16 cellular contexts compared by ENCODE assay signal in genomic region chr7:107937514-107937913, GRCh38. TPM values are rescaled to one million over a fixed set of nuclear protein-coding genes. Genes with fewer than 3 reads are reported as not detected.
DNase-seq lines count a peak whose midpoint lies in the region; TF ChIP-seq lines count a peak whose summit lies in the region.
"Had no signal": no experiment of that assay in that cellular context is flagged by ENCODE, and none has a peak within 500 bp of the region (broad histone marks: within the 10 kb centered on the region; RNA-seq: fewer than 3 reads in every experiment).

No MANE protein-coding gene starts in this region.

- no peaks in the 10 kb centered on the region for H3K27me3 Mint-ChIP-seq in endothelial cell (ENCODE audit: unreplicated experiment)
- no peaks in the 10 kb centered on the region for H3K27me3 Mint-ChIP-seq in nephron (ENCODE audit: low read depth)
- H3K27me3 Mint-ChIP-seq in activated CD4-positive, alpha-beta T cell treated with anti-CD3 and anti-CD28 coated beads, Interleukin-2, amount 10 ng/mL, durations not matched to agents 7 days and 5 days, result no peaks in the 10 kb centered on the region

- H3K36me3 Mint-ChIP-seq in endothelial cell (ENCODE audit: low read depth, unreplicated experiment) (peaks cover 59% of the 10 kb centered on the region), nephron (ENCODE audit: low read depth) (peaks cover 83% of the 10 kb centered on the region)
- H3K36me3 Mint-ChIP-seq in activated CD4-positive, alpha-beta T cell treated with anti-CD3 and anti-CD28 coated beads, Interleukin-2, amount 10 ng/mL, durations not matched to agents 7 days and 5 days (ENCODE audit: low read depth), result peaks cover 12% of the 10 kb centered on the region

- H3K9me3 Mint-ChIP-seq in endothelial cell (ENCODE audit: unreplicated experiment) (no peaks in the 10 kb centered on the region), nephron (no peaks in the 10 kb centered on the region)
- H3K9me3 Mint-ChIP-seq in activated CD4-positive, alpha-beta T cell treated with anti-CD3 and anti-CD28 coated beads, Interleukin-2, amount 10 ng/mL, durations not matched to agents 7 days and 5 days, result no peaks in the 10 kb centered on the region
- H3K9me3 Mint-ChIP-seq: CD14-positive monocyte had no signal

- peaks cover 39% of the 10 kb centered on the region for H3K4me1 Mint-ChIP-seq in endothelial cell (ENCODE audit: unreplicated experiment)
- H3K4me1 Mint-ChIP-seq in nephron, result peaks cover 74% of the 10 kb centered on the region
- no peaks in the 10 kb centered on the region for H3K4me1 Mint-ChIP-seq in activated CD4-positive, alpha-beta T cell treated with anti-CD3 and anti-CD28 coated beads, Interleukin-2, amount 10 ng/mL, durations not matched to agents 7 days and 5 days
- H3K4me1 Mint-ChIP-seq: CD14-positive monocyte had no signal

- CTCF ChIA-PET in activated CD4-positive, alpha-beta T cell treated with anti-CD3 and anti-CD28 coated beads, Interleukin-2, amount 10 ng/mL, durations not matched to agents 7 days and 5 days (lab: Charles Lee), result no interaction called here

- DNase-seq in NCI-H69 (lab: John Stamatoyannopoulos, UW) (peak; percentile 18), endothelial cell (ENCODE audit: low spot score) (no peak), thyroid gland (no peak), dorsolateral prefrontal cortex (no peak), COLO668 (lab: John Stamatoyannopoulos, UW; ENCODE audit: unreplicated experiment) (no peak)
- DNase-seq in activated CD4-positive, alpha-beta T cell treated with anti-CD3 and anti-CD28 coated beads, Interleukin-2, amount 10 ng/mL, durations not matched to agents 7 days and 5 days, result no peak
- DNase-seq: activated CD4-positive, alpha-beta T cell treated with anti-CD3 and anti-CD28 coated beads for 4 hours; activated T-cell treated with anti-CD3 and anti-CD28 coated beads, Interleukin-2, amount 50 U/mL, for 1 hour; EL; NCI-H187; NCI-H526; nucleus accumbens; substantia nigra had no signal

- no peak overlapping the region for H3K4me3 Mint-ChIP-seq in endothelial cell (ENCODE audit: unreplicated experiment)
- peak overlapping the region in 1 of 3 experiments; percentile 32 for H3K4me3 Mint-ChIP-seq in nephron
- H3K4me3 Mint-ChIP-seq in activated CD4-positive, alpha-beta T cell treated with anti-CD3 and anti-CD28 coated beads, Interleukin-2, amount 10 ng/mL, durations not matched to agents 7 days and 5 days, result no peak overlapping the region
- H3K4me3 Mint-ChIP-seq: CD14-positive monocyte had no signal

- H3K27me3 ChIP-seq in thyroid gland (no peaks in the 10 kb centered on the region), dorsolateral prefrontal cortex (no peaks in the 10 kb centered on the region)

- 91 to 100% methylated on average over 1 of the region's 1 CpG for whole genome bisulfite sequencing in thyroid gland, 2 donors

- H3K4me1 ChIP-seq in thyroid gland, result peaks cover 0 to 14% of the 10 kb centered on the region in 2 donors

- POLR2A ChIA-PET in activated CD4-positive, alpha-beta T cell treated with anti-CD3 and anti-CD28 coated beads, Interleukin-2, amount 10 ng/mL, durations not matched to agents 7 days and 5 days (lab: Charles Lee), result no interaction called here

- H3K36me3 ChIP-seq in thyroid gland, result peaks cover 1 to 7% of the 10 kb centered on the region in 2 donors

- no peak for TF ChIP-seq POLR2A in thyroid gland (IDR thresholded peaks at IDR 0.05)

- TF ChIP-seq CTCF in endothelial cell (IDR thresholded peaks at IDR 0.05; ENCODE audit: unreplicated experiment) (no peak), nephron (IDR thresholded peaks at IDR 0.05; ENCODE audit: unreplicated experiment in 3 of 3) (no peak), thyroid gland (IDR thresholded peaks at IDR 0.05) (no peak), dorsolateral prefrontal cortex (IDR thresholded peaks at IDR 0.05 in 54 of 56, conservative IDR thresholded peaks at IDR 0.05 in 2 of 56; ENCODE audit: low read depth in 1 of 56, partially characterized antibody in 56 of 56) (no peak)

- H3K27ac Mint-ChIP-seq in endothelial cell (ENCODE audit: unreplicated experiment) (peak overlapping the region; percentile 24), nephron (peak overlapping the region; percentile 51 to 88 (median 87))
- H3K27ac Mint-ChIP-seq in activated CD4-positive, alpha-beta T cell treated with anti-CD3 and anti-CD28 coated beads, Interleukin-2, amount 10 ng/mL, durations not matched to agents 7 days and 5 days, result no peak overlapping the region
- H3K27ac Mint-ChIP-seq: CD14-positive monocyte had no signal

- intact Hi-C loops in thyroid gland (cut with DNase I), result no loop called here
- intact Hi-C loops in dorsolateral prefrontal cortex (cut with DNase I), result no loop called here

- H3K4me3 ChIP-seq in thyroid gland (replicated peaks in 1 of 3), result no peak overlapping the region
- no peak overlapping the region for H3K4me3 ChIP-seq in dorsolateral prefrontal cortex
- H3K4me3 ChIP-seq: lung had no signal

- H3K9me3 ChIP-seq in thyroid gland, result no peaks in the 10 kb centered on the region

- H3K27ac ChIP-seq in thyroid gland, result peak overlapping the region in 2 of 3 donors; percentile 12 to 15
- H3K27ac ChIP-seq in dorsolateral prefrontal cortex, result peak overlapping the region in 7 of 59 donors; percentile 8 to 72 (median 31)

RNA-seq across cellular contexts. Expression of gene DLD, which starts 46.5 kb away (rescaled TPM):
- 89.9 TPM for total RNA-seq in endothelial cell (ENCODE audit: unreplicated experiment)
- total RNA-seq in thyroid gland, result 100 to 1,000 TPM; 108 to 343 (median 213) TPM
- 100 to 1,000 TPM in 2 of 120 experiments, 10 to 100 TPM in 118; 37.6 to 101 (median 76.6) TPM for total RNA-seq in dorsolateral prefrontal cortex
- total RNA-seq in activated CD4-positive, alpha-beta T cell treated with anti-CD3 and anti-CD28 coated beads, Interleukin-2, amount 10 ng/mL, durations not matched to agents 7 days and 5 days, result 10 to 100 TPM; 54.1 to 60.5 TPM
